In the genomic region with DNA sequence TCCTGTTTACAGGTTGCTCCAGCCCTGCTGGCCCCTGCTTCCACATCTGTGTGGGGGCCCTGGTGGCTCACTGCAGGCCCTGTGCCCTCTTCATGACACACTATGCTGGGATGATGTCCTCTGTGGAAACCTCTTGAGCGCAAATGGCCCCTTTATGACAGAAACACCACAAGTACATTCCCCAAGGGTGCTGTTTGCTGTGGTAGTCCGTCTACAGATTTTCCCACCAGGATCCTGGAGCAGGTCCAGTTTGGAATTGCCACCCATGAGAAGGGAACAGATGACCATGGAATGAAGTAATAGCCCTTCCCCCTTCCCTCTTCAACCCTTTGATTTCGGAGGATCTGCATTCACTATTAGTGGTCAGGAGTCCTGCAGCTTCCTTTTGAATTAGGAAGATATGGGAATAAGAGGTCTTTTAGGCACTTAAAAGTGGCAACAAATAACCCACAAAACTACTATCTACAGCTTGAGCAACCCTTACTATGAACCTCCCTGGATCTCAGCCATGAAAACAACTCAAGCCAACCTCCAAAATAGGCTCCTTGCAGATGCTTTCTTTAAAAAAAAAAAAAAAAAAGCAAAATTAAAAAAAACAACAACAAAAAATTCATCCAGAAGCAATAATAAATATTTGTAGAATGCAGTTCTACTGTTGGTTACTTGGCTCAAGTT, we compare ENCODE assay signal across 1 cellular context.
TF ChIP-seq lines count a peak whose summit lies in the region.

No MANE protein-coding gene starts in this region.

TF ChIP-seq in HEK293, 187 proteins besides CTCF, POLR2A, EP300 and RAD21:
- TF ChIP-seq ZFP3 (tag by site-specific recombination; IDR thresholded peaks at IDR 0.05; ENCODE audit: low read depth) (no peak), ZIC2 (tag by site-specific recombination; IDR thresholded peaks at IDR 0.05) (peak; percentile 45)
TF ChIP-seq in HEK293: peak in this region for 1.
